18 cellular contexts compared by ENCODE assay signal in the genomic region with DNA sequence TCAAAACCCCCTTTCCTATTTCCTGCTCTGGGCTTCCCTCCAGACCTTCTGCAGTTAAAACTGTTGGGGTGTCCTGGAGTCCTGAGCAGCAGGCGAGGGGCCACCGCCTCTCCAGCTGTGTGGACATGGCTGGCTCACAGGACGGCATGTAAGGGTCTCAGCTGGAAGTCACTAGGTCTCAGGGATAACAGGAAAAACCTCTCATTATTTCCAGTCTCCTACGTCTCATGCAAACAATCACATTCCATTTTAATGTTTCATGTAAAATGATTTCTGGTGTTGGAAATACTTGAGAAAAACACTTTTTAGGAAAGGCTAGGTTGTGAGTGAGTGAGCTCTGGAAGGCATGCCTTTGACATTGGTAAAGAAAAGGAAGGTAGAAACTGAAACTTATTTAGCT.
DNase-seq lines count a peak whose midpoint lies in the region; ATAC-seq, FAIRE-seq and TF ChIP-seq lines count a peak whose summit lies in the region.
"Had no signal": no experiment of that assay in that cellular context is flagged by ENCODE, and none has a peak within 500 bp of the region (broad histone marks: within the 10 kb centered on the region; RNA-seq: fewer than 3 reads in every experiment).

No MANE protein-coding gene starts in this region.

- TF ChIP-seq CTCF in bronchial epithelial cell (IDR thresholded peaks at IDR 0.05; ENCODE audit: insufficient read depth, low read length, severe bottlenecking) (no peak), nephron (IDR thresholded peaks at IDR 0.05; ENCODE audit: unreplicated experiment in 3 of 3) (no peak), left ventricle myocardium inferior (IDR thresholded peaks at IDR 0.05; ENCODE audit: borderline replicate concordance) (no peak)

- peak overlapping the region in 2 of 3 donors; percentile 47 to 59 for H3K27ac Mint-ChIP-seq in IgD-negative memory B cell
- H3K27ac Mint-ChIP-seq in nephron: peak overlapping the region; percentile 94 to 97 (median 95)
- H3K27ac Mint-ChIP-seq: activated B cell treated with CpG ODN at 0.5 μM for 24 hours; activated naive CD4-positive, alpha-beta T cell treated with anti-CD3 and anti-CD28 coated beads, Interleukin-2, amount 50 U/mL, for 24 hours had no signal

- peak; percentile 49 for DNase-seq in AG08395 (ENCODE audit: low spot score)
- peak; percentile 43 for DNase-seq in bronchial epithelial cell (ENCODE audit: low read depth)
- no peak for DNase-seq in NCI-H1694 (lab: John Stamatoyannopoulos, UW)
- DNase-seq in left ventricle myocardium inferior: no peak
- DNase-seq: activated B cell treated with CpG ODN at 0.5 μM for 24 hours; activated CD8-positive, alpha-beta memory T cell treated with anti-CD3 and anti-CD28 coated beads, Interleukin-2, amount 50 U/mL, for 48 hours; AML-193; DMS53; MV-4-11; NCI-H226; pancreas; SW 1271 had no signal

- peaks cover 11% of the 10 kb centered on the region for H3K4me1 ChIP-seq in left ventricle myocardium inferior
- H3K4me1 ChIP-seq: suprapubic skin had no signal

- no peaks in the 10 kb centered on the region for H3K36me3 Mint-ChIP-seq in IgD-negative memory B cell
- peaks cover 15% of the 10 kb centered on the region for H3K36me3 Mint-ChIP-seq in nephron (ENCODE audit: low read depth)
- H3K36me3 Mint-ChIP-seq: activated naive CD4-positive, alpha-beta T cell treated with anti-CD3 and anti-CD28 coated beads, Interleukin-2, amount 50 U/mL, for 24 hours had no signal

- intact Hi-C loops in left ventricle myocardium inferior (cut with micrococcal nuclease): no loop called here

- H3K27me3 ChIP-seq in bronchial epithelial cell (ENCODE audit: control insufficient read depth, insufficient read depth, low read length) (no peaks in the 10 kb centered on the region), left ventricle myocardium inferior (ENCODE audit: low read depth) (no peaks in the 10 kb centered on the region)
- H3K27me3 ChIP-seq: pancreas, suprapubic skin had no signal

- H3K27ac ChIP-seq in left ventricle myocardium inferior (replicated peaks): no peak overlapping the region
- H3K27ac ChIP-seq: suprapubic skin had no signal

- H3K9me3 Mint-ChIP-seq in IgD-negative memory B cell: no peaks in the 10 kb centered on the region
- H3K9me3 Mint-ChIP-seq in nephron: no peaks in the 10 kb centered on the region
- H3K9me3 Mint-ChIP-seq: activated B cell treated with CpG ODN at 0.5 μM for 24 hours; activated naive CD4-positive, alpha-beta T cell treated with anti-CD3 and anti-CD28 coated beads, Interleukin-2, amount 50 U/mL, for 24 hours had no signal

- FAIRE-seq in bronchial epithelial cell (lab: Jason Lieb, UNC): no peak
- FAIRE-seq: pancreas had no signal

- H3K36me3 ChIP-seq in bronchial epithelial cell (ENCODE audit: control insufficient read depth, insufficient read depth, low read length): no peaks in the 10 kb centered on the region
- H3K36me3 ChIP-seq in left ventricle myocardium inferior: no peaks in the 10 kb centered on the region
- H3K36me3 ChIP-seq: pancreas, suprapubic skin had no signal

- H3K27me3 Mint-ChIP-seq in IgD-negative memory B cell: peaks cover 1% of the 10 kb centered on the region
- H3K27me3 Mint-ChIP-seq in nephron (ENCODE audit: low read depth): no peaks in the 10 kb centered on the region
- H3K27me3 Mint-ChIP-seq: activated B cell treated with CpG ODN at 0.5 μM for 24 hours; activated naive CD4-positive, alpha-beta T cell treated with anti-CD3 and anti-CD28 coated beads, Interleukin-2, amount 50 U/mL, for 24 hours had no signal

- no peak overlapping the region for H3K4me3 ChIP-seq in bronchial epithelial cell (ENCODE audit: low read depth, low read length)
- no peak overlapping the region for H3K4me3 ChIP-seq in left ventricle myocardium inferior
- H3K4me3 ChIP-seq: pancreas, suprapubic skin had no signal

- no peak overlapping the region for H3K4me3 Mint-ChIP-seq in IgD-negative memory B cell
- H3K4me3 Mint-ChIP-seq in nephron: peak overlapping the region in 2 of 3 experiments; percentile 28 to 34
- H3K4me3 Mint-ChIP-seq: activated B cell treated with CpG ODN at 0.5 μM for 24 hours; activated naive CD4-positive, alpha-beta T cell treated with anti-CD3 and anti-CD28 coated beads, Interleukin-2, amount 50 U/mL, for 24 hours had no signal

- H3K4me1 Mint-ChIP-seq in IgD-negative memory B cell: peaks cover 17 to 32% (median 18%) of the 10 kb centered on the region in 3 donors
- H3K4me1 Mint-ChIP-seq in nephron: peaks cover 90% of the 10 kb centered on the region

- ATAC-seq in HG02588 (IDR thresholded peaks at IDR 0.05; ENCODE audit: unreplicated experiment) (no peak), GM21367 (IDR thresholded peaks at IDR 0.05; ENCODE audit: unreplicated experiment) (no peak)

- no peaks in the 10 kb centered on the region for H3K9me3 ChIP-seq in left ventricle myocardium inferior (replicated peaks)
- H3K9me3 ChIP-seq: pancreas, suprapubic skin had no signal

Comparison
In these comparisons a context has a peak if more than half of its experiments do, and no peak if none do; other contexts are left out.
1. DNase-seq: peak in AG08395 (single experiment) and bronchial epithelial cell (single experiment); none in NCI-H1694 (single experiment) and left ventricle myocardium inferior (single experiment).
2. H3K4me3 Mint-ChIP-seq: peak in nephron (2 of 3); none in IgD-negative memory B cell (0 of 4).